ENCODE assay signal across 13 cellular contexts in genomic region chr20:35368616-35369423, GRCh38. TPM values are rescaled to one million over a fixed set of nuclear protein-coding genes. Genes with fewer than 3 reads are reported as not detected.
A peak's percentile ranks its signal among the peaks of the same experiment; 100 is the strongest.
DNase-seq lines count a peak whose midpoint lies in the region; TF ChIP-seq lines count a peak whose summit lies in the region.
"Had no signal": no experiment of that assay in that cellular context is flagged by ENCODE, and none has a peak within 500 bp of the region (broad histone marks: within the 10 kb centered on the region; RNA-seq: fewer than 3 reads in every experiment).

No MANE protein-coding gene starts in this region.

- H3K36me3 ChIP-seq in tibial artery: peaks cover 13 to 50% (median 31%) of the 10 kb centered on the region in 3 donors
- H3K36me3 ChIP-seq: uterus had no signal

- H3K36me3 Mint-ChIP-seq in brain: peaks cover 24% of the 10 kb centered on the region
- H3K36me3 Mint-ChIP-seq: activated naive CD4-positive, alpha-beta T cell treated with anti-CD3 and anti-CD28 coated beads, Interleukin-2, amount 50 U/mL, for 72 hours had no signal

- peaks cover 0 to 9% (median 5%) of the 10 kb centered on the region in 4 donors for H3K4me1 ChIP-seq in tibial artery
- H3K4me1 ChIP-seq: uterus had no signal

- peak overlapping the region in 4 of 5 experiments; percentile 48 to 89 (median 84) for H3K27ac Mint-ChIP-seq in brain
- H3K27ac Mint-ChIP-seq: activated CD8-positive, alpha-beta T cell treated with anti-CD3 and anti-CD28 coated beads, Interleukin-2, amount 10 ng/mL, durations not matched to agents 7 days and 5 days had no signal

- no peaks in the 10 kb centered on the region for H3K27me3 ChIP-seq in tibial artery
- H3K27me3 ChIP-seq: BLaER1 treated with 17β-estradiol and CSF1 and Interleukin-3, amounts not matched to agents 10 nM and 100 nM; uterus had no signal

- no peak overlapping the region for H3K27ac ChIP-seq in tibial artery
- H3K27ac ChIP-seq: BLaER1 treated with 17β-estradiol and CSF1 and Interleukin-3, amounts not matched to agents 10 nM and 100 nM; uterus had no signal

- H3K9me3 Mint-ChIP-seq in brain: no peaks in the 10 kb centered on the region
- H3K9me3 Mint-ChIP-seq: activated naive CD4-positive, alpha-beta T cell treated with anti-CD3 and anti-CD28 coated beads, Interleukin-2, amount 50 U/mL, for 72 hours had no signal

- TF ChIP-seq CTCF in brain (conservative IDR thresholded peaks at IDR 0.05) (no peak), tibial artery (IDR thresholded peaks at IDR 0.05) (no peak)

- DNase-seq in CD1c-positive myeloid dendritic cell (ENCODE audit: extremely low spot score) (peak; percentile 2), NCI-H446 (lab: John Stamatoyannopoulos, UW) (peak; percentile 5 to 81), medulla oblongata (ENCODE audit: extremely low spot score) (peak; percentile 59), dedifferentiated amniotic fluid mesenchymal stem cell (ENCODE audit: extremely low spot score) (no peak), AG08396 (ENCODE audit: low spot score) (no peak), tibial artery (no peak)
- DNase-seq in stimulated activated naive CD4-positive, alpha-beta T cell treated with Interleukin-2 at 50 U/mL for 16 hours (lab: John Stamatoyannopoulos, UW): no peak
- DNase-seq: activated CD8-positive, alpha-beta T cell treated with anti-CD3 and anti-CD28 coated beads, Interleukin-2, amount 10 ng/mL, durations not matched to agents 7 days and 5 days; GOT3; uterus had no signal

- H3K4me3 Mint-ChIP-seq in brain: no peak overlapping the region
- H3K4me3 Mint-ChIP-seq: activated CD8-positive, alpha-beta T cell treated with anti-CD3 and anti-CD28 coated beads, Interleukin-2, amount 10 ng/mL, durations not matched to agents 7 days and 5 days had no signal

- H3K4me3 ChIP-seq in tibial artery: no peak overlapping the region
- H3K4me3 ChIP-seq: BLaER1 treated with 17β-estradiol and CSF1 and Interleukin-3, amounts not matched to agents 10 nM and 100 nM; uterus had no signal

- no peaks in the 10 kb centered on the region for H3K27me3 Mint-ChIP-seq in brain

- intact Hi-C loops in tibial artery (cut with DNase I; ENCODE audit: low total_unique reads): no loop called here

- H3K4me1 Mint-ChIP-seq in brain: peaks cover 12% of the 10 kb centered on the region

- H3K9me3 ChIP-seq in tibial artery: no peaks in the 10 kb centered on the region
- H3K9me3 ChIP-seq: BLaER1 treated with 17β-estradiol and CSF1 and Interleukin-3, amounts not matched to agents 10 nM and 100 nM; uterus had no signal

RNA-seq across cellular contexts. Expression of gene UQCC1, which starts 43.0 kb away (rescaled TPM):
- polyA plus RNA-seq in brain (ENCODE audit: insufficient read depth, low read depth, low replicate concordance): 63.7 TPM

Comparison
In these comparisons a context has a peak if more than half of its experiments do, and no peak if none do; other contexts are left out.
1. DNase-seq: peak in CD1c-positive myeloid dendritic cell (single experiment), NCI-H446 (2 of 2) and medulla oblongata (single experiment); none in dedifferentiated amniotic fluid mesenchymal stem cell (single experiment), stimulated activated naive CD4-positive, alpha-beta T cell treated with Interleukin-2 at 50 U/mL for 16 hours (single experiment), AG08396 (single experiment) and tibial artery (0 of 2).